1 cellular context compared by ENCODE assay signal in the genomic region with DNA sequence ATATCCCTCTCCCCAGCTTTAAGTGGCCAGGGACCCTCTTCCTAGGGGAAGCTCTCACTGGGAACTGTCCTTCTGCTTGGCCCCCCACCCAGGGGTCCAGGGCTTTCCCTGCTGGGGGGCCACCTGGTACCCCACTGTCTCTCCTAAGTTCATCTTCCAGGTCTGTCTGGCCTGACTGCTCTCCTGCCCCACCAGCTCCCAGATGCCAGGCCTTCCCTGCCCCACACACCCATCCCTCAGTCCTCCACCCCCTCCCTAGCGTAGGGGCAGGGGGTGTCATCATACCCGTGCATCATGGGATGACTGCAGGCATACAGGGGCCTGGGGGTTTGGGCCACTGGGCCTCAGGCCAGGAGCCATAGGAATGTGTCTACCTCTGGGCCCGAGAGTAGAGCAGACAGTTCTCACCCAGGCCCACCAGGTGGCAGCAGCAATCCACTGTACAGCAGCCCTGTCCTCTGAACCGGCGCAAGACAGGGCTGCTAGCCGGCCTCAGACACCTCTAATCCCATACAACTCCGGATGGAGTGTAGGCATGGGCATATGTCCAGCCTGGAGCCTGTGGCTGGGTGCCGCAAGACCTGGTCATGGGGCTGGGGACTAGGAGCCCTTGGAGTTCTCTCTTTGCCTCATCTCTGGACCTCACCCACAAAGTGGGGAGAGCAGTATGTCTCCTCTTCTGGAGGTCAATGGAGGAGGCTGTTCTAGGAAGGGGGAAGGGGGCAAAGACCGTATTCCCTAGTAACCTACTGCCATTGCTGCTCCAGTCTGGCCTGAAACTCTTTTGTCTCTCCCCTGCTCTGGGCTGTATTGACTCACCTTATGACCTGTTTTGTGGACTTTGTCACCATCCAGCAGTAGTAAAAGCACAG.
TF ChIP-seq lines count a peak whose summit lies in the region.

No MANE protein-coding gene starts in this region.

TF ChIP-seq in H1, 55 proteins besides CTCF, POLR2A, EP300 and RAD21:
- TF ChIP-seq GABPA (IDR thresholded peaks at IDR 0.05; ENCODE audit: borderline replicate concordance, insufficient read depth, low read length) = peak; percentile 27; the same call in 1 of the 2 replicates
- TF ChIP-seq, protein P1, sequence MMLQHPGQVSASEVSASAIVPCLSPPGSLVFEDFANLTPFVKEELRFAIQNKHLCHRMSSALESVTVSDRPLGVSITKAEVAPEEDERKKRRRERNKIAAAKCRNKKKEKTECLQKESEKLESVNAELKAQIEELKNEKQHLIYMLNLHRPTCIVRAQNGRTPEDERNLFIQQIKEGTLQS (IDR thresholded peaks at IDR 0.05; ENCODE audit: insufficient read depth, low read depth, low read length) = no peak
- TF ChIP-seq, protein P2, sequence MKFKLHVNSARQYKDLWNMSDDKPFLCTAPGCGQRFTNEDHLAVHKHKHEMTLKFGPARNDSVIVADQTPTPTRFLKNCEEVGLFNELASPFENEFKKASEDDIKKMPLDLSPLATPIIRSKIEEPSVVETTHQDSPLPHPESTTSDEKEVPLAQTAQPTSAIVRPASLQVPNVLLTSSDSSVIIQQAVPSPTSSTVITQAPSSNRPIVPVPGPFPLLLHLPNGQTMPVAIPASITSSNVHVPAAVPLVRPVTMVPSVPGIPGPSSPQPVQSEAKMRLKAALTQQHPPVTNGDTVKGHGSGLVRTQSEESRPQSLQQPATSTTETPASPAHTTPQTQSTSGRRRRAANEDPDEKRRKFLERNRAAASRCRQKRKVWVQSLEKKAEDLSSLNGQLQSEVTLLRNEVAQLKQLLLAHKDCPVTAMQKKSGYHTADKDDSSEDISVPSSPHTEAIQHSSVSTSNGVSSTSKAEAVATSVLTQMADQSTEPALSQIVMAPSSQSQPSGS (IDR thresholded peaks at IDR 0.05; ENCODE audit: low read length) = no peak
- no peak for TF ChIP-seq TAF1 (IDR thresholded peaks at IDR 0.05; ENCODE audit: low read depth, low read length)
- TF ChIP-seq SUZ12 (IDR thresholded peaks at IDR 0.05; ENCODE audit: low read length) = no peak
- TF ChIP-seq YY1 (IDR thresholded peaks at IDR 0.05; ENCODE audit: low read depth, low read length) = 0 out of 2 replicates have a peak, but pooled peaks have one; percentile 42
- TF ChIP-seq POU5F1 (IDR thresholded peaks at IDR 0.05; ENCODE audit: low read depth, low read length) = no peak
- no peak for TF ChIP-seq EGR1 (IDR thresholded peaks at IDR 0.05; ENCODE audit: borderline replicate concordance, low read depth, low read length)
- no peak for TF ChIP-seq JUND (IDR thresholded peaks at IDR 0.05; ENCODE audit: low read length)
- TF ChIP-seq BRCA1 (IDR thresholded peaks at IDR 0.05; ENCODE audit: low read depth, low read length) = 0 out of 2 replicates have a peak, but pooled peaks have one; percentile 46
- TF ChIP-seq RBBP5 (IDR thresholded peaks at IDR 0.05; ENCODE audit: borderline replicate concordance, low read depth, low read length) = 0 out of 2 replicates have a peak, but pooled peaks have one; percentile 50
- no peak for TF ChIP-seq KDM4A (IDR thresholded peaks at IDR 0.05; ENCODE audit: low read depth, low read length, severe bottlenecking)
- TF ChIP-seq CHD2 (IDR thresholded peaks at IDR 0.05; ENCODE audit: low read length) = 0 out of 2 replicates have a peak, but pooled peaks have one; percentile 59
- TF ChIP-seq BACH1 (IDR thresholded peaks at IDR 0.05; ENCODE audit: low read length) = no peak
- TF ChIP-seq CEBPB (IDR thresholded peaks at IDR 0.05; ENCODE audit: low read depth, low read length) = no peak
- TF ChIP-seq TBP (IDR thresholded peaks at IDR 0.05; ENCODE audit: low read depth, low read length) = peak; percentile 34; the same call in 1 of the 2 replicates
- peak; percentile 71; the same call in 1 of the 2 replicates for TF ChIP-seq TEAD4 (IDR thresholded peaks at IDR 0.05; ENCODE audit: low read depth, low read length)
- no peak for TF ChIP-seq TAF7 (optimal IDR thresholded peaks at IDR 0.05; ENCODE audit: borderline replicate concordance, low read depth, low read length)
- TF ChIP-seq GTF2F1 (IDR thresholded peaks at IDR 0.05; ENCODE audit: borderline replicate concordance, low read depth, low read length) = 0 out of 2 replicates have a peak, but pooled peaks have one; percentile 20
